Comparison of ENCODE assay signal across 8 cellular contexts in genomic region chr12:8242881-8243681, GRCh38. TPM values are rescaled to one million over a fixed set of nuclear protein-coding genes. Genes with fewer than 3 reads are reported as not detected.
DNase-seq lines count a peak whose midpoint lies in the region; ATAC-seq and TF ChIP-seq lines count a peak whose summit lies in the region.
"Not testable (repeated sequence)": the region's sequence is repeated elsewhere in the genome, so short reads cannot be mapped to it uniquely, and the experiment has no call there.

No MANE protein-coding gene starts in this region.

- not testable (repeated sequence) for H3K27me3 ChIP-seq in adrenal gland; cardiac muscle cell; ovary; thoracic aorta (replicated peaks; ENCODE audit: insufficient read depth)

- not testable (repeated sequence) for TF ChIP-seq EP300 in ovary (IDR thresholded peaks at IDR 0.05)

- DNase-seq in NCI-H146 (lab: John Stamatoyannopoulos, UW) (peak; percentile 84), T-helper 1 cell (peak; percentile 94 to 99 (median 97)), adrenal gland (peak; percentile 98 to 100 (median 99)), cardiac muscle cell (ENCODE audit: low read depth in 1 of 2, low spot score in 1 of 2) (peak; percentile 95 to 98), ovary (peak; percentile 99 to 100 (median 100)), thoracic aorta (ENCODE audit: low spot score) (peak; percentile 85)

- not testable (repeated sequence) for TF ChIP-seq CTCF in adrenal gland (IDR thresholded peaks at IDR 0.05); cardiac muscle cell (IDR thresholded peaks at IDR 0.05; ENCODE audit: low read depth, low read length); ovary (IDR thresholded peaks at IDR 0.05); thoracic aorta (IDR thresholded peaks at IDR 0.05)

- ATAC-seq in HG02763 (IDR thresholded peaks at IDR 0.05; ENCODE audit: unreplicated experiment): peak; percentile 84
- peak; percentile 82 for ATAC-seq in thoracic aorta (ENCODE audit: insufficient number of reproducible peaks, low FRiP score, low read depth)

- intact Hi-C loops in adrenal gland (cut with DNase I): not testable (repeated sequence)
- intact Hi-C loops in ovary (cut with DNase I): loop anchor here in 1 of 4 donors (10.0 kb wide), 1 partner anchor 308 kb away; the partner anchor contains the start of gene SLC2A3

- not testable (repeated sequence) for H3K36me3 ChIP-seq in adrenal gland (replicated peaks in 1 of 2); cardiac muscle cell; ovary; thoracic aorta

- H3K27ac ChIP-seq in adrenal gland (peak overlapping the region in 3 of 5 donors; percentile 60 to 89 (median 79)), cardiac muscle cell (peak overlapping the region; percentile 84), ovary (peak overlapping the region; percentile 70 to 89), thoracic aorta (peak overlapping the region; percentile 76 to 82)

- H3K9me3 ChIP-seq in adrenal gland (replicated peaks in 1 of 3); cardiac muscle cell (ENCODE audit: low read depth); ovary; thoracic aorta: not testable (repeated sequence)

- WGBS in adrenal gland, 4 donors: 0 to 1% (median 1%) methylated on average over 16 to 56 of the region's 56 CpGs
- 0 to 2% (median 1%) methylated on average over 31 to 56 of the region's 56 CpGs for WGBS in ovary, 3 donors

- not testable (repeated sequence) for TF ChIP-seq POLR2A in adrenal gland (IDR thresholded peaks at IDR 0.05); ovary (IDR thresholded peaks at IDR 0.05)

- peak overlapping the region; percentile 77; the same call in 1 of the 2 replicates for H3K4me3 ChIP-seq in GM08714 (ENCODE audit: low read length)
- H3K4me3 ChIP-seq in adrenal gland: peak overlapping the region; percentile 55 to 95 (median 84)
- peak overlapping the region; percentile 78 for H3K4me3 ChIP-seq in cardiac muscle cell
- H3K4me3 ChIP-seq in ovary: peak overlapping the region; percentile 94
- peak overlapping the region; percentile 97 for H3K4me3 ChIP-seq in thoracic aorta

- not testable (repeated sequence) for H3K4me1 ChIP-seq in adrenal gland (replicated peaks in 1 of 2); cardiac muscle cell (ENCODE audit: low read depth); ovary (ENCODE audit: insufficient read depth); thoracic aorta (ENCODE audit: control insufficient read depth in 1 of 2, low read depth in 2 of 2)

RNA-seq across cellular contexts. Expression of gene FAM90A1, which starts 15.7 kb away (rescaled TPM):
- total RNA-seq in adrenal gland (under 1 TPM in 7 of 8 donors, not detected in 1; 0.36 to 0.68 (median 0.53) TPM), cardiac muscle cell (0.18 and 0.28 TPM in 2 replicates), ovary (under 1 TPM in 6 of 7 donors, not detected in 1; 0.12 to 0.37 (median 0.16) TPM), thoracic aorta (not detected)
- polyA plus RNA-seq in adrenal gland (under 1 TPM; 0.30 to 0.48 (median 0.33) TPM), cardiac muscle cell (0.97 TPM in 1 of 2 replicates, not detected in the other), ovary (under 1 TPM; 0.20 to 0.23 TPM)

Comparison
In these comparisons a context has a peak if more than half of its experiments do, and no peak if none do; other contexts are left out.
1. Peak in every context shown above with its lines: DNase-seq, ATAC-seq, H3K4me3 ChIP-seq and H3K27ac ChIP-seq.